In the genomic region with DNA sequence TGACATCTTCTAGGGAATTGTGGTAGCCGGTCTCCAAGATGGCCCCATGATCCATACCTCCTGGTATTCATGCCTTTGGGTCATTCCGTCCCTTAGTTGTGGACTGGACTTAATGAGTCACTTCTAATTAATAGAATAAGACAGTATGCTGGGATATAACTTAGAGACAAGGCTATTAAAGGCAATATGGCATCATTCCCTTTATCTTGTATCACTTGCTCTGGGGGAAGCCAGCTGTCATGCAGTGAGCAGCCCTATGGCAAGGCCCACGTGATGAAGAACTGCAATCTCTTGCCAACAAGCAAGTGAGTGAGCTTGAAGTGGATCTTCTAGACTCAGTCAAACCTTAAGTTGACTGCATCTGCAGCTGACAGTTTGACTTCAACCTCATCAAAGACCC, we compare ENCODE assay signal across 23 cellular contexts.
"Had no signal": no experiment of that assay in that cellular context is flagged by ENCODE, and none has a peak within 500 bp of the region (broad histone marks: within the 10 kb centered on the region; RNA-seq: fewer than 3 reads in every experiment).

No MANE protein-coding gene starts in this region.

- H3K27ac Mint-ChIP-seq: activated CD4-positive, alpha-beta T cell treated with anti-CD3 and anti-CD28 coated beads for 36 hours; activated naive CD8-positive, alpha-beta T cell treated with anti-CD3 and anti-CD28 coated beads for 36 hours; activated T-helper 2 cell treated with anti-CD3 and anti-CD28 coated beads, Interferon-gamma antibody, Interleukin-2, Interleukin-4, amounts not matched to agents 10 μg/mL and 5 μg/mL and 100 μg/mL, durations not matched to agents 14 hours and 24 hours and 36 hours; immature natural killer cell; naive thymus-derived CD8-positive, alpha-beta T cell; neural progenitor cell; stimulated activated memory B cell treated with anti-CD40 and anti-IgM and Interleukin-4, amounts not matched to agents 10 μg/mL and 1 μg/mL and 100 μg/mL, for 72 hours; WTC11 had no signal

- H3K9me3 Mint-ChIP-seq: activated naive CD8-positive, alpha-beta T cell treated with anti-CD3 and anti-CD28 coated beads for 36 hours; activated T-cell treated with anti-CD3 and anti-CD28 coated beads, Interleukin-2, amount 50 U/mL, for 4 hours; activated T-helper 2 cell treated with anti-CD3 and anti-CD28 coated beads, Interferon-gamma antibody, Interleukin-2, Interleukin-4, amounts not matched to agents 10 μg/mL and 5 μg/mL and 100 μg/mL, durations not matched to agents 14 hours and 24 hours and 36 hours; central memory CD8-positive, alpha-beta T cell; immature natural killer cell; naive thymus-derived CD8-positive, alpha-beta T cell; neural progenitor cell; stimulated activated memory B cell treated with anti-CD40 and anti-IgM and Interleukin-4, amounts not matched to agents 10 μg/mL and 1 μg/mL and 100 μg/mL, for 72 hours; WTC11 had no signal

- H3K4me3 Mint-ChIP-seq: activated CD4-positive, alpha-beta T cell treated with anti-CD3 and anti-CD28 coated beads for 36 hours; activated naive CD8-positive, alpha-beta T cell treated with anti-CD3 and anti-CD28 coated beads for 36 hours; activated T-cell treated with anti-CD3 and anti-CD28 coated beads, Interleukin-2, amount 50 U/mL, for 4 hours; central memory CD8-positive, alpha-beta T cell; immature natural killer cell; naive thymus-derived CD8-positive, alpha-beta T cell; neural progenitor cell; stimulated activated memory B cell treated with anti-CD40 and anti-IgM and Interleukin-4, amounts not matched to agents 10 μg/mL and 1 μg/mL and 100 μg/mL, for 72 hours; WTC11 had no signal

- H3K4me1 Mint-ChIP-seq: central memory CD8-positive, alpha-beta T cell; immature natural killer cell; neural progenitor cell; stimulated activated memory B cell treated with anti-CD40 and anti-IgM and Interleukin-4, amounts not matched to agents 10 μg/mL and 1 μg/mL and 100 μg/mL, for 72 hours; WTC11 had no signal

- DNase-seq: activated CD4-positive, alpha-beta T cell treated with anti-CD3 and anti-CD28 coated beads for 36 hours; activated CD4-positive, alpha-beta T cell treated with anti-CD3 and anti-CD28 coated beads, Interleukin-2, amount 50 U/mL, for 48 hours; activated CD8-positive, alpha-beta memory T cell treated with anti-CD3 and anti-CD28 coated beads, Interleukin-2, amount 50 U/mL, for 48 hours; activated naive CD4-positive, alpha-beta T cell; activated naive CD8-positive, alpha-beta T cell treated with anti-CD3 and anti-CD28 coated beads for 36 hours; activated T-cell treated with anti-CD3 and anti-CD28 coated beads, Interleukin-2, amount 50 U/mL, for 4 hours; effector memory CD4-positive, alpha-beta T cell; foreskin melanocyte; immature natural killer cell; naive thymus-derived CD8-positive, alpha-beta T cell; posterior cingulate gyrus; right lobe of liver; stimulated activated CD4-positive, alpha-beta T cell treated with anti-CD3 and anti-CD28 coated beads, Interleukin-15, amount 100 ng/mL, for 24 hours; transverse colon had no signal

- H3K4me2 ChIP-seq: neural progenitor cell, smooth muscle cell had no signal

- H3K36me3 Mint-ChIP-seq: activated naive CD8-positive, alpha-beta T cell treated with anti-CD3 and anti-CD28 coated beads for 36 hours; naive thymus-derived CD8-positive, alpha-beta T cell; neural progenitor cell; stimulated activated memory B cell treated with anti-CD40 and anti-IgM and Interleukin-4, amounts not matched to agents 10 μg/mL and 1 μg/mL and 100 μg/mL, for 72 hours; WTC11 had no signal

- H2AFZ ChIP-seq: neural progenitor cell had no signal

- H3K27me3 ChIP-seq: breast epithelium, neural progenitor cell, right lobe of liver, transverse colon, vagina had no signal

- H3K27ac ChIP-seq: breast epithelium, neural progenitor cell, right lobe of liver, vagina had no signal

- H3K9me3 ChIP-seq: breast epithelium, right lobe of liver, transverse colon, vagina had no signal

- H3K4me1 ChIP-seq: breast epithelium, neural progenitor cell, right lobe of liver, vagina had no signal

- H3K4me3 ChIP-seq: breast epithelium, lung, neural progenitor cell, right lobe of liver, smooth muscle cell, transverse colon, vagina had no signal

- H3K27me3 Mint-ChIP-seq: activated CD4-positive, alpha-beta T cell treated with anti-CD3 and anti-CD28 coated beads for 36 hours; central memory CD8-positive, alpha-beta T cell had no signal

- H3K36me3 ChIP-seq: breast epithelium, neural progenitor cell, right lobe of liver, transverse colon, vagina had no signal
